8 cellular contexts compared by ENCODE assay signal in genomic region chr5:124519396-124519795, GRCh38.
DNase-seq lines count a peak whose midpoint lies in the region; ATAC-seq lines count a peak whose summit lies in the region.

No MANE protein-coding gene starts in this region.

- H3K4me1 Mint-ChIP-seq in activated T-helper 2 cell treated with anti-CD3 and anti-CD28 coated beads, Interferon-gamma antibody, Interleukin-2, Interleukin-4, amounts not matched to agents 10 μg/mL and 5 μg/mL and 100 μg/mL, durations not matched to agents 14 hours and 24 hours and 36 hours (ENCODE audit: low read depth): no peaks in the 10 kb centered on the region

- no peaks in the 10 kb centered on the region for H3K9me3 Mint-ChIP-seq in activated T-helper 2 cell treated with anti-CD3 and anti-CD28 coated beads, Interferon-gamma antibody, Interleukin-2, Interleukin-4, amounts not matched to agents 10 μg/mL and 5 μg/mL and 100 μg/mL, durations not matched to agents 14 hours and 24 hours and 36 hours

- H3K27ac Mint-ChIP-seq in activated T-helper 2 cell treated with anti-CD3 and anti-CD28 coated beads, Interferon-gamma antibody, Interleukin-2, Interleukin-4, amounts not matched to agents 10 μg/mL and 5 μg/mL and 100 μg/mL, durations not matched to agents 14 hours and 24 hours and 36 hours: no peak overlapping the region

- no peaks in the 10 kb centered on the region for H3K27me3 Mint-ChIP-seq in activated T-helper 2 cell treated with anti-CD3 and anti-CD28 coated beads, Interferon-gamma antibody, Interleukin-2, Interleukin-4, amounts not matched to agents 10 μg/mL and 5 μg/mL and 100 μg/mL, durations not matched to agents 14 hours and 24 hours and 36 hours (ENCODE audit: low read depth)

- ATAC-seq in GM18868 (IDR thresholded peaks at IDR 0.05; ENCODE audit: unreplicated experiment) (peak; percentile 95), HG03060 (IDR thresholded peaks at IDR 0.05; ENCODE audit: low read depth, unreplicated experiment) (peak; percentile 83), HG03159 (IDR thresholded peaks at IDR 0.05; ENCODE audit: unreplicated experiment) (no peak)

- DNase-seq in UCSD-AML1 (lab: John Stamatoyannopoulos, UW; ENCODE audit: unreplicated experiment) (peak; percentile 13), non-pigmented ciliary epithelial cell (ENCODE audit: low read depth) (peak; percentile 37), NCI-H2227 treated with DMSO at 0.1 percent for 48 hours (lab: John Stamatoyannopoulos, UW) (no peak), NCI-H1092 (lab: John Stamatoyannopoulos, UW) (no peak)
- DNase-seq in activated T-helper 2 cell treated with anti-CD3 and anti-CD28 coated beads, Interferon-gamma antibody, Interleukin-2, Interleukin-4, amounts not matched to agents 10 μg/mL and 5 μg/mL and 100 μg/mL, durations not matched to agents 14 hours and 24 hours and 36 hours (ENCODE audit: low spot score): no peak

- no peak overlapping the region for H3K4me3 Mint-ChIP-seq in activated T-helper 2 cell treated with anti-CD3 and anti-CD28 coated beads, Interferon-gamma antibody, Interleukin-2, Interleukin-4, amounts not matched to agents 10 μg/mL and 5 μg/mL and 100 μg/mL, durations not matched to agents 14 hours and 24 hours and 36 hours (ENCODE audit: low read depth)

- no peaks in the 10 kb centered on the region for H3K36me3 Mint-ChIP-seq in activated T-helper 2 cell treated with anti-CD3 and anti-CD28 coated beads, Interferon-gamma antibody, Interleukin-2, Interleukin-4, amounts not matched to agents 10 μg/mL and 5 μg/mL and 100 μg/mL, durations not matched to agents 14 hours and 24 hours and 36 hours (ENCODE audit: low read depth)

- intact Hi-C loops in activated T-helper 2 cell treated with anti-CD3 and anti-CD28 coated beads, Interferon-gamma antibody, Interleukin-2, Interleukin-4, amounts not matched to agents 10 μg/mL and 5 μg/mL and 100 μg/mL, durations not matched to agents 14 hours and 24 hours and 36 hours (cut with micrococcal nuclease): no loop called here

Comparison
In these comparisons a context has a peak if more than half of its experiments do, and no peak if none do; other contexts are left out.
1. DNase-seq: peak in UCSD-AML1 (single experiment) and non-pigmented ciliary epithelial cell (single experiment); none in NCI-H2227 treated with DMSO at 0.1 percent for 48 hours (single experiment), NCI-H1092 (single experiment) and activated T-helper 2 cell treated with anti-CD3 and anti-CD28 coated beads, Interferon-gamma antibody, Interleukin-2, Interleukin-4, amounts not matched to agents 10 μg/mL and 5 μg/mL and 100 μg/mL, durations not matched to agents 14 hours and 24 hours and 36 hours (single experiment).